In genomic region chr15:63820210-63820609, GRCh38 we compare ENCODE assay signal across 19 cellular contexts. TPM values are rescaled to one million over a fixed set of nuclear protein-coding genes. Genes with fewer than 3 reads are reported as not detected.
DNase-seq lines count a peak whose midpoint lies in the region; ATAC-seq, FAIRE-seq and TF ChIP-seq lines count a peak whose summit lies in the region.
"Had no signal": no experiment of that assay in that cellular context is flagged by ENCODE, and none has a peak within 500 bp of the region (broad histone marks: within the 10 kb centered on the region; RNA-seq: fewer than 3 reads in every experiment).

No MANE protein-coding gene starts in this region.

- no peaks in the 10 kb centered on the region for H3K9me2 ChIP-seq in SK-N-SH

- DNase-seq in activated naive CD8-positive, alpha-beta T cell treated with anti-CD3 and anti-CD28 coated beads for 36 hours = no peak
- no peak for DNase-seq in GM12891 (ENCODE audit: insufficient read length, low spot score)
- peak; percentile 15 for DNase-seq in SK-N-SH
- DNase-seq in frontal cortex (ENCODE audit: low spot score in 2 of 2) = no peak
- DNase-seq: AML-193; CD4-positive, alpha-beta T cell; DMS79 treated with DMSO at 0.1 percent for 48 hours; GF-D8; GM23248; IMR-90 had no signal

- no peak overlapping the region for H3K9ac ChIP-seq in SK-N-SH
- H3K9ac ChIP-seq: GM23248 had no signal

- TF ChIP-seq RAD21 in SK-N-SH (IDR thresholded peaks at IDR 0.05; ENCODE audit: low read length) = no peak

- POLR2A ChIA-PET in SK-N-SH (lab: Yijun Ruan, JAX) = no interaction called here

- H3K36me3 ChIP-seq in SK-N-SH (replicated peaks in 1 of 2; ENCODE audit: control insufficient read depth in 1 of 2, insufficient read depth in 2 of 2, low read length in 1 of 2) = no peaks in the 10 kb centered on the region
- H3K36me3 ChIP-seq: HAP-1 had no signal

- H3K4me1 ChIP-seq in SK-N-SH (ENCODE audit: control insufficient read depth in 1 of 2, insufficient read depth in 2 of 2, low read depth in 1 of 2, low read length in 1 of 2) = no peaks in the 10 kb centered on the region; a peak in 1 of 4 replicates

- H3K79me2 ChIP-seq in SK-N-SH (ENCODE audit: insufficient read depth) = peaks cover 90% of the 10 kb centered on the region

- H2AFZ ChIP-seq in SK-N-SH (ENCODE audit: low read depth) = no peak overlapping the region
- H2AFZ ChIP-seq: GM23248 had no signal

- no peak for TF ChIP-seq CTCF in SK-N-SH (IDR thresholded peaks at IDR 0.05)

- TF ChIP-seq EP300 in SK-N-SH (IDR thresholded peaks at IDR 0.05; ENCODE audit: borderline replicate concordance in 1 of 2, low read depth in 1 of 2, low read length in 1 of 2) = no peak

- CTCF ChIA-PET in SK-N-SH (lab: Yijun Ruan, JAX) = no interaction called here

- H3K9me3 ChIP-seq in SK-N-SH = no peaks in the 10 kb centered on the region
- H3K9me3 ChIP-seq: HAP-1 had no signal

- no peak for ATAC-seq in GM21529 (IDR thresholded peaks at IDR 0.05; ENCODE audit: unreplicated experiment)
- ATAC-seq in GM21717 (IDR thresholded peaks at IDR 0.05; ENCODE audit: unreplicated experiment) = no peak
- no peak for ATAC-seq in HG03439 (IDR thresholded peaks at IDR 0.05; ENCODE audit: unreplicated experiment)
- ATAC-seq: K562 had no signal

- peak overlapping the region; percentile 4 for H3K27ac Mint-ChIP-seq in activated naive CD8-positive, alpha-beta T cell
- no peak overlapping the region for H3K27ac Mint-ChIP-seq in activated naive CD8-positive, alpha-beta T cell treated with anti-CD3 and anti-CD28 coated beads for 36 hours
- H3K27ac Mint-ChIP-seq: CD4-positive, alpha-beta T cell had no signal

- peaks cover 5% of the 10 kb centered on the region for H3K36me3 Mint-ChIP-seq in activated naive CD8-positive, alpha-beta T cell
- peaks cover 17% of the 10 kb centered on the region for H3K36me3 Mint-ChIP-seq in activated naive CD8-positive, alpha-beta T cell treated with anti-CD3 and anti-CD28 coated beads for 36 hours

- H3K27ac ChIP-seq in SK-N-SH (ENCODE audit: low read depth in 2 of 2, low read length in 1 of 2) = no peak overlapping the region
- H3K27ac ChIP-seq: C4-2B, GM23248 had no signal

- no peaks in the 10 kb centered on the region for H3K27me3 Mint-ChIP-seq in activated naive CD8-positive, alpha-beta T cell
- H3K27me3 Mint-ChIP-seq in activated naive CD8-positive, alpha-beta T cell treated with anti-CD3 and anti-CD28 coated beads for 36 hours = no peaks in the 10 kb centered on the region
- H3K27me3 Mint-ChIP-seq: CD4-positive, alpha-beta T cell had no signal

- no peak overlapping the region for H3K4me3 Mint-ChIP-seq in activated naive CD8-positive, alpha-beta T cell
- H3K4me3 Mint-ChIP-seq in activated naive CD8-positive, alpha-beta T cell treated with anti-CD3 and anti-CD28 coated beads for 36 hours = no peak overlapping the region

- H3K4me3 ChIP-seq in SK-N-SH (ENCODE audit: low read depth in 2 of 2, low read length in 1 of 2) = no peak overlapping the region
- H3K4me3 ChIP-seq: GM23248, HAP-1, K562 had no signal

- no peak for TF ChIP-seq POLR2A in GM12891 (IDR thresholded peaks at IDR 0.05; ENCODE audit: low read depth, low read length)

- H3K4me2 ChIP-seq in SK-N-SH = no peak overlapping the region

- peaks cover 71% of the 10 kb centered on the region for H3K4me1 Mint-ChIP-seq in activated naive CD8-positive, alpha-beta T cell (ENCODE audit: low read depth)
- peaks cover 57% of the 10 kb centered on the region for H3K4me1 Mint-ChIP-seq in activated naive CD8-positive, alpha-beta T cell treated with anti-CD3 and anti-CD28 coated beads for 36 hours

- no peaks in the 10 kb centered on the region for H3K27me3 ChIP-seq in SK-N-SH (ENCODE audit: insufficient read depth)

- FAIRE-seq in GM12891 (lab: Jason Lieb, UNC) (peak; percentile 51), frontal cortex (lab: Jason Lieb, UNC) (peak; percentile 24)
- FAIRE-seq: A204.1, HTR-8/SVneo had no signal

- no peaks in the 10 kb centered on the region for H3K9me3 Mint-ChIP-seq in activated naive CD8-positive, alpha-beta T cell (ENCODE audit: low read depth)
- H3K9me3 Mint-ChIP-seq in activated naive CD8-positive, alpha-beta T cell treated with anti-CD3 and anti-CD28 coated beads for 36 hours = peaks cover 5% of the 10 kb centered on the region
- H3K9me3 Mint-ChIP-seq: CD4-positive, alpha-beta T cell had no signal

- peaks cover 3% of the 10 kb centered on the region for H3F3A ChIP-seq in SK-N-SH (replicated peaks; ENCODE audit: insufficient read depth)

- 51% methylated on average over 3 of the region's 3 CpGs for WGBS in SK-N-SH (ENCODE audit: low lambda C conversion rate)

- H4K20me1 ChIP-seq in SK-N-SH (ENCODE audit: insufficient read depth) = peaks cover 74% of the 10 kb centered on the region

TF ChIP-seq in GM12891, 5 proteins besides CTCF, POLR2A, EP300 and RAD21:
- TF ChIP-seq PAX5 (IDR thresholded peaks at IDR 0.05; ENCODE audit: insufficient read depth, low read length, severe bottlenecking) (no peak), SPI1 (IDR thresholded peaks at IDR 0.05; ENCODE audit: low read depth, low read length) (no peak)

TF ChIP-seq in SK-N-SH, 30 proteins besides CTCF, POLR2A, EP300 and RAD21:
- no peak for TF ChIP-seq MAX (IDR thresholded peaks at IDR 0.05; ENCODE audit: low read depth)
- peak; percentile 18; the same call in 1 of the 2 replicates for TF ChIP-seq GATA2 (CRISPR knock-in tag; IDR thresholded peaks at IDR 0.05)
- no peak for TF ChIP-seq ZBTB33 (IDR thresholded peaks at IDR 0.05; ENCODE audit: borderline replicate concordance, low read depth)
- TF ChIP-seq JUND (IDR thresholded peaks at IDR 0.05) = no peak

RNA-seq across cellular contexts. Expression of gene HERC1, which starts 13.5 kb away (rescaled TPM):
- 10 to 100 TPM; 45.0 to 50.4 TPM for total RNA-seq in activated naive CD8-positive, alpha-beta T cell treated with anti-CD3 and anti-CD28 coated beads for 36 hours
- 54.4 TPM for polyA plus RNA-seq in GM12891 (2012; ENCODE audit: low read depth, missing spikeins)
- polyA plus RNA-seq in SK-N-SH (2012; rRNA removed) = 15.8 and 17.6 TPM in 2 replicates
- 12.0 and 16.9 TPM in 2 replicates for polyA plus RNA-seq in SK-N-SH (2012; cell fraction: cytosol; rRNA removed)
- polyA plus RNA-seq in SK-N-SH (2012; cell fraction: nucleus; rRNA removed) = 28.1 and 40.4 TPM in 2 replicates
- total RNA-seq in frontal cortex = 179 TPM
